ENCODE assay signal across 1 cellular context in genomic region chr15:78149068-78149804, GRCh38.
A peak's percentile ranks its signal among the peaks of the same experiment; 100 is the strongest.
TF ChIP-seq lines count a peak whose summit lies in the region.

TSS of gene IDH3A (plus strand) at chr15:78149362. CDS start at chr15:78149404, 42 bp downstream.

TF ChIP-seq in GM12878, 131 proteins besides CTCF, POLR2A, EP300 and RAD21 (continued from another document and continues in another):
- TF ChIP-seq NKRF (conservative IDR thresholded peaks at IDR 0.05) (peak; percentile 95), SMARCA5 (IDR thresholded peaks at IDR 0.05) (peak; percentile 71; the same call in 1 of the 2 replicates), MYC (IDR thresholded peaks at IDR 0.05; ENCODE audit: insufficient read depth, insufficient read length, insufficient replicate concordance, low read length, severe bottlenecking) (peak; percentile 31), IKZF1 (conservative IDR thresholded peaks at IDR 0.05) (peak; percentile 85), MEF2A (IDR thresholded peaks at IDR 0.05; ENCODE audit: insufficient read depth, low read depth, low read length) (no peak), USF2 (IDR thresholded peaks at IDR 0.05; ENCODE audit: borderline replicate concordance, low read depth, low read length) (no peak), CHD1 (IDR thresholded peaks at IDR 0.05; ENCODE audit: low read depth, low read length) (no peak), YY1 (IDR thresholded peaks at IDR 0.05; ENCODE audit: low read depth, low read length) (peak; percentile 17; the same call in 1 of the 2 replicates), NR2F1 (conservative IDR thresholded peaks at IDR 0.05) (peak; percentile 93), CHD4 (IDR thresholded peaks at IDR 0.05) (no peak), TAF1 (IDR thresholded peaks at IDR 0.05; ENCODE audit: borderline replicate concordance, low read depth, low read length) (peak; percentile 84; the same call in 1 of the 2 replicates), RELA (IDR thresholded peaks at IDR 0.05; ENCODE audit: borderline replicate concordance, partially characterized antibody) (no peak), RAD51 (IDR thresholded peaks at IDR 0.05) (no peak), ZBED1 (IDR thresholded peaks at IDR 0.05; ENCODE audit: borderline replicate concordance) (no peak), REST (IDR thresholded peaks at IDR 0.05; ENCODE audit: low read depth, low read length) (no peak), ZBTB40 (IDR thresholded peaks at IDR 0.05; ENCODE audit: borderline replicate concordance) (peak; percentile 60; the same call in 1 of the 2 replicates), E4F1 (IDR thresholded peaks at IDR 0.05; ENCODE audit: borderline replicate concordance, partially characterized antibody) (peak; percentile 59), RFX5 (IDR thresholded peaks at IDR 0.05; ENCODE audit: low read depth, low read length) (no peak), SIN3A (IDR thresholded peaks at IDR 0.05; ENCODE audit: low read depth, low read length) (peak; percentile 31; the same call in 1 of the 2 replicates), RB1 (IDR thresholded peaks at IDR 0.05; ENCODE audit: borderline replicate concordance) (peak; percentile 30; the same call in 1 of the 2 replicates), HDGF (IDR thresholded peaks at IDR 0.05) (peak; percentile 34; the same call in 1 of the 2 replicates), NR2C1 (IDR thresholded peaks at IDR 0.05) (peak; percentile 58; the same call in 1 of the 2 replicates), SREBF2 (IDR thresholded peaks at IDR 0.05; ENCODE audit: low read length) (no peak), KDM1A (IDR thresholded peaks at IDR 0.05; ENCODE audit: borderline replicate concordance) (no peak), IKZF2 (IDR thresholded peaks at IDR 0.05) (no peak), POLR2AphosphoS2 (IDR thresholded peaks at IDR 0.05; ENCODE audit: low read depth, low read length) (peak; percentile 74; the same call in 1 of the 2 replicates), RCOR1 (conservative IDR thresholded peaks at IDR 0.05; ENCODE audit: low read depth, low read length) (no peak), SMAD1 (IDR thresholded peaks at IDR 0.05; ENCODE audit: low read depth, partially characterized antibody) (peak; percentile 95), HSF1 (IDR thresholded peaks at IDR 0.05; ENCODE audit: low read depth, low read length) (no peak), ASH2L (IDR thresholded peaks at IDR 0.05; ENCODE audit: borderline replicate concordance, low read depth) (0 out of 2 replicates have a peak, but pooled peaks have one; percentile 45), BACH1 (IDR thresholded peaks at IDR 0.05; ENCODE audit: borderline replicate concordance) (peak; percentile 95), CBFB (IDR thresholded peaks at IDR 0.05; ENCODE audit: low read depth) (peak; percentile 52; the same call in 1 of the 2 replicates), RUNX3 (IDR thresholded peaks at IDR 0.05; ENCODE audit: low read length) (no peak), LARP7 (IDR thresholded peaks at IDR 0.05) (peak; percentile 99), HCFC1 (IDR thresholded peaks at IDR 0.05; ENCODE audit: low read length) (peak; percentile 10; the same call in 1 of the 2 replicates), PML (IDR thresholded peaks at IDR 0.05; ENCODE audit: low read length) (peak; percentile 92), KLF5 (IDR thresholded peaks at IDR 0.05; ENCODE audit: partially characterized antibody) (no peak), PKNOX1 (IDR thresholded peaks at IDR 0.05) (peak; percentile 58), EED (IDR thresholded peaks at IDR 0.05; ENCODE audit: low read depth) (no peak; the same call in 1 of the 2 replicates), TBL1XR1 (IDR thresholded peaks at IDR 0.05; ENCODE audit: low read depth, low read length) (no peak), NBN (IDR thresholded peaks at IDR 0.05) (no peak; the same call in 1 of the 2 replicates), SKIL (IDR thresholded peaks at IDR 0.05; ENCODE audit: low read depth, poor library complexity, severe bottlenecking) (no peak), TCF12 (IDR thresholded peaks at IDR 0.05; ENCODE audit: low read depth, low read length) (0 out of 2 replicates have a peak, but pooled peaks have one; percentile 2), ETV6 (conservative IDR thresholded peaks at IDR 0.05 in 1 of 2, IDR thresholded peaks at IDR 0.05 in 1 of 2; ENCODE audit: borderline replicate concordance in 1 of 2, low read depth in 1 of 2) (peak in 1 of 2 experiments; percentile 81; a peak in 2 of 4 replicates), FOS (IDR thresholded peaks at IDR 0.05; ENCODE audit: borderline replicate concordance, extremely low read depth, insufficient read length) (no peak), ZNF207 (IDR thresholded peaks at IDR 0.05; ENCODE audit: borderline replicate concordance) (peak; percentile 76; the same call in 1 of the 2 replicates), GABPA (IDR thresholded peaks at IDR 0.05; ENCODE audit: low read depth) (peak; percentile 76)
